17 cellular contexts compared by ENCODE assay signal in the genomic region with DNA sequence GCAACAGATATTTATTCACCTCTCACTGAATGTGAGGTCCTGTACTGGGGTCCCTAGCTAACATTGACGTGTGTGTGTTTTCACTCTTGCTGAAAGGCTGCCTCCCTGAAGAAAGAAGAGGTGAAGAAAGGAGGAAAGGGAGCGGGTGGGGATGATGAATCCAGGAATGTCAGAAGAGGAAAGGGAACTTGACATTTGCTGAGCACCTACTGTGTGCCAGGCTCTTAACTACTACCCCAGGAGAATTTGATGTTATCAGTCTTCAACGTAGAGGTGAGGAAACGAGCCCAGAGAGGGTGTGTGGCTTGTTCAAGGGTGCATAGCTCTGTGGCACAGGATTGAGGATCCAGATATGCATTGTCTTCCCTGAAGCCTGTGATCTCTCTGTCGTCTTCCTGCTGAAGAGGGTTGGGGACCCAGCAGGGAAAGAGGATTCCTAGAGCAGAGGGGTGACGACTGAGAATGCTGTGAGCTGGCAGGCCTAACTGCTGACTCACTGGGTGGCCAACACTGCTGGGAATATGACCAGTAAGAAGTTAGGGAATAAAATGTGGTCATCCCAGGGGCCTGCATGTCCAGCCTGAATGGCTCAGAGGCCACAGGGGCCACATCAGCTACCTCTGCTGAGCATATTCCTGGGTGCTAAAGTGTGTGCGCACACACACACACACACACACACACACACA. TPM values are rescaled to one million over a fixed set of nuclear protein-coding genes. Genes with fewer than 3 reads are reported as not detected.
A peak's percentile ranks its signal among the peaks of the same experiment; 100 is the strongest.
DNase-seq lines count a peak whose midpoint lies in the region; ATAC-seq, FAIRE-seq and TF ChIP-seq lines count a peak whose summit lies in the region.
"Had no signal": no experiment of that assay in that cellular context is flagged by ENCODE, and none has a peak within 500 bp of the region (broad histone marks: within the 10 kb centered on the region; RNA-seq: fewer than 3 reads in every experiment).

No MANE protein-coding gene starts in this region.

- in situ Hi-C loops in K562 (cut with MboI) = no loop called here

- TF ChIP-seq CTCF in AG10803 (conservative IDR thresholded peaks at IDR 0.05; ENCODE audit: low read length) = no peak
- TF ChIP-seq CTCF in K562 (IDR thresholded peaks at IDR 0.05 in 2 of 3, conservative IDR thresholded peaks at IDR 0.05 in 1 of 3; ENCODE audit: insufficient read depth in 2 of 3, low read depth in 1 of 3, low read length in 3 of 3) = no peak

- H3K9me1 ChIP-seq in K562 (ENCODE audit: control insufficient read depth, insufficient read depth, low read length) = no peaks in the 10 kb centered on the region

- peak overlapping the region; percentile 56 for H2BK15ac ChIP-seq in mesenchymal stem cell (ENCODE audit: low read depth, poor library complexity, severe bottlenecking)

- no peak overlapping the region for H2BK5ac ChIP-seq in mesenchymal stem cell (ENCODE audit: low read depth, low read length, poor library complexity, severe bottlenecking)

- no peak for TF ChIP-seq EP300 in K562 (IDR thresholded peaks at IDR 0.05; ENCODE audit: low read length)

- H2AFZ ChIP-seq in K562 (ENCODE audit: low read depth, low read length) (no peak overlapping the region), mesenchymal stem cell (ENCODE audit: low read depth, low read length) (no peak overlapping the region)

- H3K9me3 ChIP-seq in K562 (replicated peaks; ENCODE audit: control insufficient read depth, insufficient read depth, low read depth, low read length) = no peaks in the 10 kb centered on the region
- H3K9me3 ChIP-seq in mesenchymal stem cell (ENCODE audit: control insufficient read depth, low read length) = no peaks in the 10 kb centered on the region
- H3K9me3 ChIP-seq: heart right ventricle, thoracic aorta had no signal

- H3K27ac ChIP-seq in K562 (ENCODE audit: extremely low read depth, low read depth, low read length) (no peak overlapping the region), mesenchymal stem cell (ENCODE audit: low read length, poor library complexity, severe bottlenecking) (no peak overlapping the region)
- H3K27ac ChIP-seq: C4-2B, heart right ventricle, thoracic aorta, VCaP had no signal

- FAIRE-seq in K562 (lab: Jason Lieb, UNC) = no peak

- H3K27me3 ChIP-seq in K562 (ENCODE audit: control insufficient read depth in 2 of 2, insufficient read depth in 2 of 2, low read length in 2 of 2) (peaks cover 5 to 52% of the 10 kb centered on the region in 2 experiments; a peak in 4 of 5 replicates), mesenchymal stem cell (ENCODE audit: control insufficient read depth in 1 of 2, insufficient read depth in 1 of 2, low read length in 2 of 2) (peaks cover 5 to 93% of the 10 kb centered on the region in 2 experiments)

- peaks cover 31% of the 10 kb centered on the region for H4K20me1 ChIP-seq in K562 (replicated peaks; ENCODE audit: control insufficient read depth, insufficient read depth, low read length)

- ATAC-seq in K562 = no peak
- ATAC-seq in HG03565 (IDR thresholded peaks at IDR 0.05; ENCODE audit: unreplicated experiment) = no peak
- no peak for ATAC-seq in HG02938 (IDR thresholded peaks at IDR 0.05; ENCODE audit: unreplicated experiment)
- ATAC-seq: heart right ventricle had no signal

- no TSS peak for BruUV-seq in K562 (replicated peaks; lab: Mats Ljungman, UMichigan)

- TF ChIP-seq RAD21 in K562 (CRISPR knock-in tag; conservative IDR thresholded peaks at IDR 0.05 in 1 of 2, IDR thresholded peaks at IDR 0.05 in 1 of 2) = no peak

- TF ChIP-seq POLR2A in K562 (conservative IDR thresholded peaks at IDR 0.05) = no peak

- no peaks in the 10 kb centered on the region; a peak in 1 of 5 replicates for H3K4me1 ChIP-seq in K562 (replicated peaks in 1 of 2; ENCODE audit: control insufficient read depth in 2 of 2, insufficient read depth in 2 of 2, low read length in 2 of 2)
- H3K4me1 ChIP-seq in mesenchymal stem cell (ENCODE audit: control insufficient read depth, insufficient read depth, low read depth, low read length) = peaks cover 5% of the 10 kb centered on the region

- H2BK120ac ChIP-seq in mesenchymal stem cell (ENCODE audit: low read depth, low read length) = no peak overlapping the region

- H3K79me2 ChIP-seq in K562 (ENCODE audit: control insufficient read depth, insufficient read depth, low read length) = no peaks in the 10 kb centered on the region

- H3K18ac ChIP-seq in mesenchymal stem cell (ENCODE audit: low read depth in 1 of 2, low read length in 2 of 2) = no peak overlapping the region

- DNase-seq in AG10803 (ENCODE audit: low read depth) (peak; percentile 52), HT1080 (ENCODE audit: low read depth) (peak; percentile 66), K562 (ENCODE audit: extremely low read depth in 1 of 4, low spot score in 3 of 4) (no peak), mesenchymal stem cell (peak; percentile 35), GM19240 (ENCODE audit: insufficient read length, low spot score) (no peak), head of caudate nucleus (no peak)
- DNase-seq: activated gamma-delta T cell treated with Interleukin-2 at 50 U/mL for 16 hours; central memory CD4-positive, alpha-beta T cell; heart right ventricle; NCI-H1436 had no signal

- no peak overlapping the region for H3K4ac ChIP-seq in mesenchymal stem cell (ENCODE audit: low read depth in 1 of 2, low read length in 2 of 2)

- H3K4me2 ChIP-seq in K562 (ENCODE audit: insufficient read depth, low read length) = no peak overlapping the region
- H3K4me2 ChIP-seq in mesenchymal stem cell (ENCODE audit: low read length, poor library complexity, severe bottlenecking) = no peak overlapping the region

- no peak overlapping the region for H2BK12ac ChIP-seq in mesenchymal stem cell (ENCODE audit: low read length in 2 of 2)

- intact Hi-C loops in K562 (cut with micrococcal nuclease) = no loop called here
- intact Hi-C loops in head of caudate nucleus (cut with DNase I) = no loop called here

- POLR2A ChIA-PET in K562 (lab: Yijun Ruan, JAX) = interaction anchor here (0.6 to 0.7 kb wide), 2 partner anchors 166 to 538 kb away, joined by 3 read pairs; no protein-coding TSS in a partner anchor

- H3K79me1 ChIP-seq in mesenchymal stem cell (replicated peaks; ENCODE audit: low read length, poor library complexity, severe bottlenecking) = no peaks in the 10 kb centered on the region

- no peak overlapping the region for H3K14ac ChIP-seq in mesenchymal stem cell (ENCODE audit: low read length in 2 of 2)

- no peak overlapping the region for H4K91ac ChIP-seq in mesenchymal stem cell (ENCODE audit: low read length)

- peak overlapping the region; percentile 14 for H2AK5ac ChIP-seq in mesenchymal stem cell (ENCODE audit: low read length, severe bottlenecking)

- no peak overlapping the region for H4K8ac ChIP-seq in mesenchymal stem cell (ENCODE audit: low read length)

- no peaks in the 10 kb centered on the region for H3K36me3 ChIP-seq in K562 (ENCODE audit: control insufficient read depth, insufficient read depth, low read length)
- no peaks in the 10 kb centered on the region for H3K36me3 ChIP-seq in mesenchymal stem cell (ENCODE audit: control insufficient read depth in 1 of 2, insufficient read depth in 2 of 2, low read depth in 1 of 2, low read length in 2 of 2)
- H3K36me3 ChIP-seq: heart right ventricle, thoracic aorta had no signal

- under 1% methylated on average over 7 of the region's 7 CpGs for WGBS in K562 (ENCODE audit: insufficient coverage, low coverage, missing lambda C conversion rate)
- WGBS in mesenchymal stem cell = 48% methylated on average over 7 of the region's 7 CpGs

- H3K9ac ChIP-seq in K562 (ENCODE audit: insufficient read depth in 1 of 2, low read depth in 2 of 2, low read length in 2 of 2) (no peak overlapping the region), mesenchymal stem cell (ENCODE audit: low read length) (no peak overlapping the region)

- H3K4me3 ChIP-seq in AG10803 (ENCODE audit: low read length) = no peak overlapping the region
- no peak overlapping the region for H3K4me3 ChIP-seq in K562
- no peak overlapping the region for H3K4me3 ChIP-seq in mesenchymal stem cell (ENCODE audit: insufficient read depth in 1 of 2, low read depth in 1 of 2, low read length in 2 of 2)
- H3K4me3 ChIP-seq: heart right ventricle, thoracic aorta had no signal

- CTCF ChIA-PET in K562 (lab: Yijun Ruan, JAX; ENCODE audit: low intra/inter-chr PET ratio) = no interaction called here

- H3K23ac ChIP-seq in mesenchymal stem cell (ENCODE audit: low read length in 2 of 2) = no peak overlapping the region

TF ChIP-seq in K562, 482 proteins besides CTCF, POLR2A, EP300 and RAD21:
- TF ChIP-seq ZNF217 (CRISPR knock-in tag; IDR thresholded peaks at IDR 0.05) = no peak
- peak; percentile 60; the same call in 1 of the 2 replicates for TF ChIP-seq ZKSCAN1 (IDR thresholded peaks at IDR 0.05; ENCODE audit: low read depth, low read length)
TF ChIP-seq in K562: peak in this region for 1.

RNA-seq across cellular contexts. Expression of gene ATP2B2, which starts 6.6 kb away (rescaled TPM):
- 0.03 TPM in 1 of 2 replicates, not detected in the other for total RNA-seq in HT1080 (2014; rRNA removed; shearing (Covaris generic))
- 0.07 TPM in 1 of 2 replicates, not detected in the other for polyA plus RNA-seq in HT1080 (2015; cell fraction: cytosol; rRNA removed)
- polyA plus RNA-seq in HT1080 (2015; cell fraction: nucleus; rRNA removed) = 0.12 and 0.22 TPM in 2 replicates
- total RNA-seq in K562 (2011; cell fraction: chromatin; rRNA removed; ENCODE audit: low replicate concordance) = not detected in 2 replicates
- total RNA-seq in K562 (2011; cell fraction: nucleolus; rRNA removed) = not detected in 2 replicates
- total RNA-seq in K562 (2011; cell fraction: nucleoplasm; rRNA removed) = not detected in 2 replicates
- total RNA-seq in K562 (2014; rRNA removed) (not detected in 2 replicates), K562 (2014; rRNA removed; fragmentation: Illumina TruSeq; extraction: Trizol) (not detected in 2 replicates), K562 (2015; rRNA removed; fragmentation: Illumina TruSeq; extraction: Trizol) (not detected in 2 replicates), K562 (2021) (not detected in 2 replicates)
- polyA plus RNA-seq in K562 (2011; rRNA removed) (not detected in 2 replicates), K562 (2014; fragmentation: Illumina TruSeq; extraction: Trizol) (not detected in 2 replicates), K562 (2014; fragmentation: Nextera tagmentation; extraction: Ambion mirVana) (under 1 TPM in 1 of 2 experiments, not detected in 1; 0.06 TPM), K562 (2014; rRNA removed) (not detected in 2 replicates)
- not detected in 2 replicates for polyA plus RNA-seq in K562 (2011; cell fraction: cytosol; rRNA removed)
- not detected in 2 replicates for polyA plus RNA-seq in K562 (2011; cell fraction: nucleus; rRNA removed)
- 0.01 TPM in 2 replicates for polyA plus RNA-seq in K562 (2012)
- not detected in 2 replicates for polyA minus RNA-seq in K562 (2011; rRNA and poly(A)+ RNA removed)
- not detected in 2 replicates for polyA minus RNA-seq in K562 (2011; cell fraction: cytosol; rRNA and poly(A)+ RNA removed)
- under 0.01 TPM in 1 of 2 replicates, not detected in the other for polyA minus RNA-seq in K562 (2011; cell fraction: nucleus; rRNA and poly(A)+ RNA removed)
- polyA plus RNA-seq in mesenchymal stem cell (2013, experiment 1 of 2) = not detected
- not detected for polyA plus RNA-seq in mesenchymal stem cell (2013, experiment 2 of 2)
- total RNA-seq: NCI-H460, pulmonary artery endothelial cell, thoracic aorta had no signal

Comparison
In these comparisons a context has a peak if more than half of its experiments do, and no peak if none do; other contexts are left out.
1. DNase-seq: peak in AG10803 (single experiment), HT1080 (single experiment) and mesenchymal stem cell (single experiment); none in K562 (0 of 4), GM19240 (single experiment) and head of caudate nucleus (0 of 42).